ENCODE assay signal across 1 cellular context in genomic region chr2:63994329-63995070, GRCh38.
TF ChIP-seq lines count a peak whose summit lies in the region.

No MANE protein-coding gene starts in this region.

TF ChIP-seq in HepG2, 621 proteins besides CTCF, POLR2A, EP300 and RAD21:
- TF ChIP-seq TIGD3 (CRISPR knock-in tag; IDR thresholded peaks at IDR 0.05; ENCODE audit: borderline replicate concordance) (0 out of 2 replicates have a peak, but pooled peaks have one; percentile 10), SETDB1 (CRISPR knock-in tag; IDR thresholded peaks at IDR 0.05; ENCODE audit: borderline replicate concordance) (0 out of 2 replicates have a peak, but pooled peaks have one; percentile 25)
